In genomic region chr3:16905704-16906103, GRCh38 we compare ENCODE assay signal across 1 cellular context.
TF ChIP-seq lines count a peak whose summit lies in the region.

No MANE protein-coding gene starts in this region.

TF ChIP-seq in IMR-90, 13 proteins besides CTCF, POLR2A, EP300 and RAD21:
- TF ChIP-seq MAFK (IDR thresholded peaks at IDR 0.05; ENCODE audit: low read depth, low read length): no peak
- TF ChIP-seq, protein P1, sequence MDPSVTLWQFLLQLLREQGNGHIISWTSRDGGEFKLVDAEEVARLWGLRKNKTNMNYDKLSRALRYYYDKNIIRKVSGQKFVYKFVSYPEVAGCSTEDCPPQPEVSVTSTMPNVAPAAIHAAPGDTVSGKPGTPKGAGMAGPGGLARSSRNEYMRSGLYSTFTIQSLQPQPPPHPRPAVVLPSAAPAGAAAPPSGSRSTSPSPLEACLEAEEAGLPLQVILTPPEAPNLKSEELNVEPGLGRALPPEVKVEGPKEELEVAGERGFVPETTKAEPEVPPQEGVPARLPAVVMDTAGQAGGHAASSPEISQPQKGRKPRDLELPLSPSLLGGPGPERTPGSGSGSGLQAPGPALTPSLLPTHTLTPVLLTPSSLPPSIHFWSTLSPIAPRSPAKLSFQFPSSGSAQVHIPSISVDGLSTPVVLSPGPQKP (IDR thresholded peaks at IDR 0.05; ENCODE audit: borderline replicate concordance, low read depth, low read length): no peak
- TF ChIP-seq CEBPB (IDR thresholded peaks at IDR 0.05; ENCODE audit: low read depth, low read length): no peak
- no peak for TF ChIP-seq RCOR1 (IDR thresholded peaks at IDR 0.05; ENCODE audit: insufficient replicate concordance, low read length)
- TF ChIP-seq CHD1 (IDR thresholded peaks at IDR 0.05; ENCODE audit: low read depth, low read length): no peak
- no peak for TF ChIP-seq USF2 (IDR thresholded peaks at IDR 0.05; ENCODE audit: low read depth, low read length)
- TF ChIP-seq NFE2L2 (IDR thresholded peaks at IDR 0.05; ENCODE audit: low read depth, low read length): no peak
- no peak for TF ChIP-seq RFX5 (IDR thresholded peaks at IDR 0.05; ENCODE audit: low read depth, low read length)
- no peak for TF ChIP-seq BHLHE40 (IDR thresholded peaks at IDR 0.05; ENCODE audit: low read depth, low read length)
- TF ChIP-seq MAZ (IDR thresholded peaks at IDR 0.05; ENCODE audit: borderline replicate concordance, low read depth, low read length): no peak
- TF ChIP-seq SMC3 (IDR thresholded peaks at IDR 0.05; ENCODE audit: low read depth, low read length): no peak
- no peak for TF ChIP-seq FOS (IDR thresholded peaks at IDR 0.05; ENCODE audit: low read depth, low read length)
- TF ChIP-seq MXI1 (IDR thresholded peaks at IDR 0.05; ENCODE audit: borderline replicate concordance, low read depth, low read length): no peak
